Comparison of ENCODE assay signal across 10 cellular contexts in the genomic region with DNA sequence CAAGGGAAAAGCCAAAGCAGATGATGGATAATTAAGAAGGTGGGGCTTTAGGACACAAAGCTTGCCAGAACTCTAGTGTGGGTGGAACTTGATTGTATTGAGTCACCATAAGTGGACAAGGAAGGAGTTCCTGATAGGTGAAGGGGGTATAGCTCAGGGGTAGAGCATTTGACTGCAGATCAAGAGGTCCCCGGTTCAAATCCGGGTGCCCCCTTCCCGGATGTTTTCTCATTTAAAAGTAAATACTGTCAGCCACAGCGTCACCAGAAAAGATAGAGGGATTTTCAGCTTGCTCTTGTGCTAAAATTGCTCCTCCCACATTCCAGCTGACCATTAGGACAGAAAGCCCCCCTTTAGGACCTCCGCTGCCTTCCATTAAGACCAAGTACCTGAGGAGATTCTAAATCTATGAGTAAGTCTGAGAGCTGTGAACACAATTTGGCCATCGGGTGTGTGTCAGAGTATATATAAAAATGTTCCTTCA. TPM values are rescaled to one million over a fixed set of nuclear protein-coding genes. Genes with fewer than 3 reads are reported as not detected.
DNase-seq lines count a peak whose midpoint lies in the region; TF ChIP-seq lines count a peak whose summit lies in the region.
"Had no signal": no experiment of that assay in that cellular context is flagged by ENCODE, and none has a peak within 500 bp of the region (broad histone marks: within the 10 kb centered on the region; RNA-seq: fewer than 3 reads in every experiment).

No MANE protein-coding gene starts in this region.

- peaks cover 21% of the 10 kb centered on the region for H3K4me1 ChIP-seq in mammary epithelial cell (ENCODE audit: insufficient read depth, low read length)
- H3K4me1 ChIP-seq: BLaER1 had no signal

- CTCF ChIA-PET in mammary epithelial cell (lab: Charles Lee; ENCODE audit: low non-redundant PET), result no interaction called here
- CTCF ChIA-PET in activated CD4-positive, alpha-beta T cell treated with anti-CD3 and anti-CD28 coated beads, Interleukin-2, amount 10 ng/mL, durations not matched to agents 7 days and 5 days (lab: Charles Lee), result interaction anchor here (1.0 to 1.4 kb wide), 3 partner anchors 9 to 486 kb away, joined by 3 to 5 read pairs (median 4); no protein-coding TSS in a partner anchor

- H3K4me3 Mint-ChIP-seq in activated CD4-positive, alpha-beta T cell treated with anti-CD3 and anti-CD28 coated beads, Interleukin-2, amount 10 ng/mL, durations not matched to agents 7 days and 5 days, result no peak overlapping the region

- peaks cover 16% of the 10 kb centered on the region for H3K36me3 Mint-ChIP-seq in activated CD4-positive, alpha-beta T cell treated with anti-CD3 and anti-CD28 coated beads, Interleukin-2, amount 10 ng/mL, durations not matched to agents 7 days and 5 days (ENCODE audit: low read depth)

- H3K4me1 Mint-ChIP-seq in activated CD4-positive, alpha-beta T cell treated with anti-CD3 and anti-CD28 coated beads, Interleukin-2, amount 10 ng/mL, durations not matched to agents 7 days and 5 days, result peaks cover 17% of the 10 kb centered on the region

- H3K36me3 ChIP-seq in mammary epithelial cell (ENCODE audit: insufficient read depth, low read length), result no peaks in the 10 kb centered on the region

- TSS peak; percentile 98 for BruUV-seq in mammary epithelial cell (replicated peaks; lab: Mats Ljungman, UMichigan)

- POLR2A ChIA-PET in activated CD4-positive, alpha-beta T cell treated with anti-CD3 and anti-CD28 coated beads, Interleukin-2, amount 10 ng/mL, durations not matched to agents 7 days and 5 days (lab: Charles Lee), result no interaction called here

- no peaks in the 10 kb centered on the region for H3K27me3 ChIP-seq in mammary epithelial cell (ENCODE audit: insufficient read depth, low read length)
- H3K27me3 ChIP-seq: BLaER1 had no signal

- no peaks in the 10 kb centered on the region for H3K9me3 ChIP-seq in mammary epithelial cell (replicated peaks; ENCODE audit: insufficient read depth, low read length)
- H3K9me3 ChIP-seq: BLaER1 had no signal

- peak; percentile 38 for DNase-seq in NCI-H345 (lab: John Stamatoyannopoulos, UW)
- DNase-seq in NCI-H345 treated with DMSO at 0.1 percent for 48 hours (lab: John Stamatoyannopoulos, UW; ENCODE audit: unreplicated experiment), result no peak
- peak; percentile 75 for DNase-seq in NCI-H2196 (lab: John Stamatoyannopoulos, UW; ENCODE audit: unreplicated experiment)
- peak; percentile 89 for DNase-seq in mammary epithelial cell
- peak; percentile 33 for DNase-seq in retinal pigment epithelial cell (ENCODE audit: low read depth)
- DNase-seq in HuH-7 (ENCODE audit: low spot score), result no peak
- no peak for DNase-seq in activated CD4-positive, alpha-beta T cell treated with anti-CD3 and anti-CD28 coated beads, Interleukin-2, amount 10 ng/mL, durations not matched to agents 7 days and 5 days
- DNase-seq in hypothalamus (lab: John Stamatoyannopoulos, UW), result no peak
- DNase-seq: activated T-cell treated with anti-CD3 and anti-CD28 coated beads, Interleukin-2, amount 50 U/mL, for 1 hour had no signal

- no peak overlapping the region for H3K4me3 ChIP-seq in mammary epithelial cell (replicated peaks in 1 of 3; ENCODE audit: insufficient read depth in 1 of 3, low read depth in 2 of 3, low read length in 3 of 3)
- H3K4me3 ChIP-seq in retinal pigment epithelial cell (ENCODE audit: low read length), result no peak overlapping the region
- H3K4me3 ChIP-seq: BLaER1 had no signal

- WGBS in mammary epithelial cell (ENCODE audit: low coverage, missing lambda C conversion rate), result 15% methylated on average over 6 of the region's 6 CpGs

- no peak overlapping the region for H3K4me2 ChIP-seq in mammary epithelial cell (ENCODE audit: insufficient read depth, low read depth, low read length)
- H3K4me2 ChIP-seq: BLaER1 had no signal

- H3K79me2 ChIP-seq in mammary epithelial cell (ENCODE audit: insufficient read depth, low read length), result no peaks in the 10 kb centered on the region

- no peak overlapping the region for H2AFZ ChIP-seq in mammary epithelial cell (ENCODE audit: low read depth, low read length)

- H3K27me3 Mint-ChIP-seq in activated CD4-positive, alpha-beta T cell treated with anti-CD3 and anti-CD28 coated beads, Interleukin-2, amount 10 ng/mL, durations not matched to agents 7 days and 5 days, result no peaks in the 10 kb centered on the region

- H3K27ac Mint-ChIP-seq in activated CD4-positive, alpha-beta T cell treated with anti-CD3 and anti-CD28 coated beads, Interleukin-2, amount 10 ng/mL, durations not matched to agents 7 days and 5 days, result no peak overlapping the region

- dilution Hi-C loops in mammary epithelial cell (cut with HindIII; ENCODE audit: low sequenced_read_pairs), result no loop called here

- no peaks in the 10 kb centered on the region for H3K9me3 Mint-ChIP-seq in activated CD4-positive, alpha-beta T cell treated with anti-CD3 and anti-CD28 coated beads, Interleukin-2, amount 10 ng/mL, durations not matched to agents 7 days and 5 days

- TF ChIP-seq CTCF in mammary epithelial cell (conservative IDR thresholded peaks at IDR 0.05 in 1 of 2, IDR thresholded peaks at IDR 0.05 in 1 of 2; ENCODE audit: extremely low read depth in 1 of 2, insufficient read depth in 1 of 2, low read depth in 1 of 2, low read length in 2 of 2) (no peak), retinal pigment epithelial cell (conservative IDR thresholded peaks at IDR 0.05; ENCODE audit: low read depth, low read length) (no peak)

- no peak overlapping the region for H3K27ac ChIP-seq in mammary epithelial cell (ENCODE audit: insufficient read depth, low read depth, low read length)
- H3K27ac ChIP-seq: BLaER1 had no signal

- H4K20me1 ChIP-seq in mammary epithelial cell (ENCODE audit: insufficient read depth, low read length), result no peaks in the 10 kb centered on the region
- H4K20me1 ChIP-seq: BLaER1 had no signal

- intact Hi-C loops in mammary epithelial cell (cut with micrococcal nuclease), result loop anchor here (1.0 kb wide), 1 partner anchor 64 kb away; a partner anchor contains a TSS

- no peak overlapping the region for H3K9ac ChIP-seq in mammary epithelial cell (ENCODE audit: insufficient read depth, low read length)
- H3K9ac ChIP-seq: BLaER1 had no signal

- in situ Hi-C loops in mammary epithelial cell (cut with MboI; ENCODE audit: low sequenced_read_pairs in 2 of 2), result no loop called here

RNA-seq across cellular contexts. Expression of a gene that starts 36.6 kb away (rescaled TPM):
- 10 to 100 TPM; 24.1 to 46.7 TPM for total RNA-seq in mammary epithelial cell
- polyA plus RNA-seq in mammary epithelial cell, result 28.2 TPM
- polyA minus RNA-seq in mammary epithelial cell, result 37.1 TPM
- 10 to 100 TPM; 15.9 to 21.3 TPM for total RNA-seq in activated CD4-positive, alpha-beta T cell treated with anti-CD3 and anti-CD28 coated beads, Interleukin-2, amount 10 ng/mL, durations not matched to agents 7 days and 5 days

Comparison
In these comparisons a context has a peak if more than half of its experiments do, and no peak if none do; other contexts are left out.
1. DNase-seq: peak in NCI-H345 (single experiment), NCI-H2196 (single experiment), mammary epithelial cell (single experiment) and retinal pigment epithelial cell (single experiment); none in NCI-H345 treated with DMSO at 0.1 percent for 48 hours (single experiment), HuH-7 (single experiment), activated CD4-positive, alpha-beta T cell treated with anti-CD3 and anti-CD28 coated beads, Interleukin-2, amount 10 ng/mL, durations not matched to agents 7 days and 5 days (single experiment) and hypothalamus (0 of 51).